In the genomic region with DNA sequence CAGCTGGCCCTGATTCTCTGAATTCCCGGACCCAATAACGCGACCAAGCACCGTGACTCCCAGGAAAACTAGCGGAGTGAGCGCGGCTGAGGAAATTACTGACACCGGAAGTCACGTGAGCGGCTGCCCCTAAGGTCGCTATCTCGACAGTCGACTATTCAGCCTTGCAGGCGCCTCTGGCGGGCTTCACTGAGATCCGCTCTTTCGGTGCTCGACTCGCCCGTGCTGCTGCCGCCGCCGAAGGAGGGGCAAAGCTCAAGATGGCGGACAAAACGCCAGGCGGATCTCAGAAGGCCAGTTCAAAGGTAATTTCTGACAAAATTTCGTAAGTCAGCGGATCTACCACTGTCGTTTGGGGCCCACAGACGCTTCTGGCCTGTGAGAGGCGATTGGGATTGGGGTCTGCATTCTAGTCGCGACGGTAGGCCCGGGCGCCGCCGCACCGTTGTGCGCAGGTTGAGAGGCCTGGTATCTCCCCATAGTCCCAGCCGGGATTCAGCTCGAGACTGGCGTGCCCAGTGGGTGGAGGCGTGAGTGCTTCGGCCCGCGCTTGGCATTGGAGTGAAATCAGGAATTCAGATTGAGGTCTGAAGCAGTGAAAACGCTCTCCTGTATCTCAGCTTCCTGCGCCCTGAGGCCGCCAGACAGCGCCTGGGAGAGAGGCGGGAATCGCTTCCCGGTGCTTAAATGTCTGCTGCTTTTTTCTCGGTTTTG, we compare ENCODE assay signal across 8 cellular contexts. TPM values are rescaled to one million over a fixed set of nuclear protein-coding genes. Genes with fewer than 3 reads are reported as not detected.
DNase-seq lines count a peak whose midpoint lies in the region; ATAC-seq, FAIRE-seq and TF ChIP-seq lines count a peak whose summit lies in the region.

A gene (plus strand): TSS at position 202 of the 714 bp plus-strand sequence. CDS start 59 bp downstream, at position 261.

- peak; percentile 74 for FAIRE-seq in keratinocyte (lab: Jason Lieb, UNC)

- peaks cover 53% of the 10 kb centered on the region for H3K79me2 ChIP-seq in keratinocyte (ENCODE audit: control insufficient read depth, insufficient read depth, low read length)

- peaks cover 23% of the 10 kb centered on the region for H3K4me1 ChIP-seq in keratinocyte (ENCODE audit: control insufficient read depth, extremely low read depth, insufficient read depth, low read length)

- peak within 1 kb of the TSS; percentile 94 for H3K9ac ChIP-seq in keratinocyte (ENCODE audit: control insufficient read depth, extremely low read depth, insufficient read depth, low read length)

- DNase-seq in AG10803 (ENCODE audit: low read depth) (peak; percentile 99), NCI-H460 (ENCODE audit: extremely low read depth, low read depth) (peak; percentile 95), cerebellar nuclear complex (lab: John Stamatoyannopoulos, UW) (peak; percentile 48 to 91), keratinocyte (ENCODE audit: low read depth, low spot score) (peak; percentile 74)
- DNase-seq in activated CD4-positive, CD25-positive, alpha-beta regulatory T cell treated with anti-CD3 and anti-CD28 coated beads, Interleukin-2, amount 50 U/mL, for 72 hours: peak; percentile 86
- DNase-seq in stimulated activated CD4-positive, alpha-beta T cell treated with anti-CD3 and anti-CD28 coated beads, Interleukin-15, amount 100 ng/mL, for 1 hour (ENCODE audit: low read depth in 1 of 2, low spot score in 1 of 2): peak; percentile 75

- peak within 1 kb of the TSS; percentile 92 for H3K27ac ChIP-seq in keratinocyte (ENCODE audit: control insufficient read depth, insufficient read depth, low read length)

- H3K4me2 ChIP-seq in keratinocyte (ENCODE audit: control insufficient read depth, extremely low read depth, insufficient read depth, low read depth, low read length): peak within 1 kb of the TSS; percentile 88

- H4K20me1 ChIP-seq in keratinocyte (ENCODE audit: control insufficient read depth, extremely low read depth, insufficient read depth, low read length): no peaks in the 10 kb centered on the region

- dilution Hi-C loops in keratinocyte (cut with MboI; ENCODE audit: extremely low pct_ligation_motif_present, low sequenced_read_pairs): no loop called here

- no peaks in the 10 kb centered on the region for H3K9me3 ChIP-seq in keratinocyte (ENCODE audit: control insufficient read depth, low read depth, low read length)

- ATAC-seq in GM19043 (IDR thresholded peaks at IDR 0.05; ENCODE audit: low read depth, unreplicated experiment): peak; percentile 76
- ATAC-seq in HG03378 (IDR thresholded peaks at IDR 0.05; ENCODE audit: unreplicated experiment): peak; percentile 81

- no peaks in the 10 kb centered on the region for H3K9me1 ChIP-seq in keratinocyte (ENCODE audit: control insufficient read depth, extremely low read depth, insufficient read depth, low read length)

- TF ChIP-seq CTCF in AG10803 (conservative IDR thresholded peaks at IDR 0.05; ENCODE audit: low read length) (no peak), keratinocyte (optimal IDR thresholded peaks at IDR 0.05 in 1 of 3, IDR thresholded peaks at IDR 0.05 in 1 of 3, conservative IDR thresholded peaks at IDR 0.05 in 1 of 3; ENCODE audit: extremely low read depth in 1 of 3, insufficient read depth in 2 of 3, low read length in 3 of 3) (no peak)

- no peaks in the 10 kb centered on the region for H3K27me3 ChIP-seq in keratinocyte (ENCODE audit: control insufficient read depth, extremely low read depth, insufficient read depth, low read length)

- no peaks in the 10 kb centered on the region for H3K36me3 ChIP-seq in keratinocyte (ENCODE audit: control insufficient read depth in 2 of 2, extremely low read depth in 1 of 2, insufficient read depth in 2 of 2, low read length in 2 of 2)

- H2AFZ ChIP-seq in keratinocyte (ENCODE audit: control insufficient read depth, low read length): peak within 1 kb of the TSS; percentile 87

- H3K4me3 ChIP-seq in AG10803 (ENCODE audit: low read length) (peak within 1 kb of the TSS; percentile 94), keratinocyte (ENCODE audit: control insufficient read depth in 2 of 3, extremely low read depth in 1 of 3, insufficient read depth in 2 of 3, low read depth in 1 of 3, low read length in 3 of 3) (peak within 1 kb of the TSS; percentile 83 to 96 (median 89))

RNA-seq across cellular contexts. Expression of the gene that starts here (rescaled TPM):
- total RNA-seq in NCI-H460 (2014; rRNA removed; shearing (Covaris generic)): 121 and 122 TPM in 2 replicates
- 146 and 163 TPM in 2 replicates for polyA plus RNA-seq in NCI-H460 (2014; cell fraction: nucleus; rRNA removed)
- 37.8 to 75.9 TPM (median 40.3 TPM) in 3 replicates for polyA plus RNA-seq in keratinocyte
- polyA plus RNA-seq in keratinocyte (2011; ENCODE audit: low read depth): 141 TPM
- polyA plus RNA-seq in keratinocyte (2011; cell fraction: cytosol; rRNA removed): 21.3 and 33.5 TPM in 2 replicates
- 40.2 and 76.9 TPM in 2 replicates for polyA plus RNA-seq in keratinocyte (2011; cell fraction: nucleus; rRNA removed)
- 41.4 and 67.1 TPM in 2 replicates for polyA plus RNA-seq in keratinocyte (2012; ENCODE audit: low replicate concordance)
- 23.4 to 77.9 TPM (median 28.8 TPM) in 3 replicates for polyA minus RNA-seq in keratinocyte
- polyA minus RNA-seq in keratinocyte (2011; cell fraction: cytosol; rRNA and poly(A)+ RNA removed): 22.1 TPM
- polyA minus RNA-seq in keratinocyte (2011; cell fraction: nucleus; rRNA and poly(A)+ RNA removed): 28.8 and 73.0 TPM in 2 replicates

Comparison
In these comparisons a context has a peak if more than half of its experiments do, and no peak if none do; other contexts are left out.
1. Peak in every context shown above with its lines: DNase-seq, ATAC-seq, H3K4me3 ChIP-seq and H3K27ac ChIP-seq.